In genomic region chr17:20484930-20485329, GRCh38 we compare ENCODE assay signal across 16 cellular contexts. TPM values are rescaled to one million over a fixed set of nuclear protein-coding genes. Genes with fewer than 3 reads are reported as not detected.
DNase-seq lines count a peak whose midpoint lies in the region; ATAC-seq and TF ChIP-seq lines count a peak whose summit lies in the region.
"Not testable (repeated sequence)": the region's sequence is repeated elsewhere in the genome, so short reads cannot be mapped to it uniquely, and the experiment has no call there.
"Had no signal": no experiment of that assay in that cellular context is flagged by ENCODE, and none has a peak within 500 bp of the region (broad histone marks: within the 10 kb centered on the region; RNA-seq: fewer than 3 reads in every experiment).

No MANE protein-coding gene starts in this region.

- H3K4me2 ChIP-seq in mesendoderm (ENCODE audit: low read length) = not testable (repeated sequence)

- not testable (repeated sequence) for H3K4ac ChIP-seq in mesendoderm (ENCODE audit: low read depth, low read length)

- not testable (repeated sequence) for H3K79me2 ChIP-seq in mesendoderm (ENCODE audit: control insufficient read depth, insufficient read depth, low read length)

- not testable (repeated sequence) for H3K4me1 Mint-ChIP-seq in HFFc6 (ENCODE audit: low read depth); WTC11

- POLR2A ChIA-PET in WTC11 (lab: Charles Lee) = not testable (repeated sequence)

- not testable (repeated sequence) for H3K9ac ChIP-seq in mesendoderm (ENCODE audit: low read length)

- not testable (repeated sequence) for TF ChIP-seq CTCF in HFFc6 (IDR thresholded peaks at IDR 0.05); WTC11 (IDR thresholded peaks at IDR 0.05); choroid plexus epithelial cell (conservative IDR thresholded peaks at IDR 0.05; ENCODE audit: low read depth, low read length); foreskin fibroblast (IDR thresholded peaks at IDR 0.05; ENCODE audit: low read depth, low read length)

- H3K27ac Mint-ChIP-seq in HFFc6, WTC11: not testable (repeated sequence)

- WGBS in mesendoderm (ENCODE audit: extremely low coverage, insufficient coverage, low lambda C conversion rate) = no CpG with 5 or more reads among the region's 6 CpGs

- H2BK5ac ChIP-seq in mesendoderm (ENCODE audit: low read length) = not testable (repeated sequence)

- not testable (repeated sequence) for H3K4me3 Mint-ChIP-seq in HFFc6, WTC11

- H3K27me3 Mint-ChIP-seq in HFFc6 (ENCODE audit: insufficient read depth); WTC11 (ENCODE audit: low read depth): not testable (repeated sequence)

- H2BK15ac ChIP-seq in mesendoderm (replicated peaks; ENCODE audit: low read depth) = not testable (repeated sequence)

- not testable (repeated sequence) for H3K36me3 Mint-ChIP-seq in HFFc6 (ENCODE audit: low read depth); WTC11

- DNase-seq in A172 (ENCODE audit: low spot score) (peak; percentile 5), EH (ENCODE audit: low read depth) (peak; percentile 91), HFFc6 (peak; percentile 60), NCI-H69 (lab: John Stamatoyannopoulos, UW) (peak; percentile 81), choroid plexus epithelial cell (ENCODE audit: low read depth) (peak; percentile 67), foreskin fibroblast (peak; percentile 12 to 16), mesendoderm (peak; percentile 82)
- DNase-seq in WTC11 (ENCODE audit: low spot score) = not testable (repeated sequence)

- not testable (repeated sequence) for H3K56ac ChIP-seq in mesendoderm (ENCODE audit: low read length)

- H3K4me1 ChIP-seq in mesendoderm (ENCODE audit: control insufficient read depth, low read depth, low read length) = not testable (repeated sequence)

- not testable (repeated sequence) for H3K18ac ChIP-seq in mesendoderm (ENCODE audit: low read length)

- not testable (repeated sequence) for H2BK120ac ChIP-seq in mesendoderm (ENCODE audit: low read depth, low read length)

- not testable (repeated sequence) for H3K27ac ChIP-seq in mesendoderm (ENCODE audit: low read depth, low read length)

- CTCF ChIA-PET in WTC11 (lab: Charles Lee) = not testable (repeated sequence)

- H3K9me3 Mint-ChIP-seq in HFFc6, WTC11: not testable (repeated sequence)

- not testable (repeated sequence) for H3K27me3 ChIP-seq in mesendoderm (ENCODE audit: insufficient read depth, low read length, poor library complexity)

- not testable (repeated sequence) for H3K79me1 ChIP-seq in mesendoderm (ENCODE audit: low read length)

- H3K36me3 ChIP-seq in mesendoderm (ENCODE audit: control insufficient read depth, insufficient read depth, low read length) = not testable (repeated sequence)

- H3K4me3 ChIP-seq in choroid plexus epithelial cell (ENCODE audit: low read depth, low read length); foreskin fibroblast (ENCODE audit: low read depth in 1 of 2, low read length in 2 of 2); mesendoderm (ENCODE audit: low read length): not testable (repeated sequence)

- H2AK5ac ChIP-seq in mesendoderm (ENCODE audit: low read length) = not testable (repeated sequence)

- ATAC-seq in WTC11 = peak; percentile 89

- not testable (repeated sequence) for H4K8ac ChIP-seq in mesendoderm (ENCODE audit: low read depth, low read length)

- not testable (repeated sequence) for H4K5ac ChIP-seq in mesendoderm (ENCODE audit: low read length)

- H3K23ac ChIP-seq in mesendoderm (ENCODE audit: low read length) = not testable (repeated sequence)

RNA-seq across cellular contexts. Expression of gene LGALS9B, which starts 17.6 kb away (rescaled TPM):
- total RNA-seq in A172 (2014; rRNA removed; shearing (Covaris generic)) = not detected in 2 replicates
- total RNA-seq in HFFc6 (2021; fragmentation: NEBNext Ultra II Directional; extraction: Animal tissue kit (Norgen Biotek cat#: 25700)) = not detected
- not detected in 3 replicates for total RNA-seq in WTC11 (2021)
- polyA plus RNA-seq in mesendoderm (2013, experiment 1 of 2) = 0.06 TPM
- 0.15 TPM for polyA plus RNA-seq in mesendoderm (2013, experiment 2 of 2)
- total RNA-seq: activated CD8-positive, alpha-beta T cell treated with anti-CD3 and anti-CD28 coated beads for 36 hours; cardiac septum; dermis microvascular lymphatic vessel endothelial cell; endothelial cell of umbilical vein; K562; mesothelial cell of epicardium; natural killer cell treated with Interleukin-12 subunit alpha and Interleukin-12 subunit beta and Interleukin-15 and Interleukin-18, amount 100 ng/mL, for 72 hours; Right ventricle myocardium superior had no signal
- polyA plus RNA-seq: endothelial cell of umbilical vein, K562 had no signal
